19 cellular contexts compared by ENCODE assay signal in the genomic region with DNA sequence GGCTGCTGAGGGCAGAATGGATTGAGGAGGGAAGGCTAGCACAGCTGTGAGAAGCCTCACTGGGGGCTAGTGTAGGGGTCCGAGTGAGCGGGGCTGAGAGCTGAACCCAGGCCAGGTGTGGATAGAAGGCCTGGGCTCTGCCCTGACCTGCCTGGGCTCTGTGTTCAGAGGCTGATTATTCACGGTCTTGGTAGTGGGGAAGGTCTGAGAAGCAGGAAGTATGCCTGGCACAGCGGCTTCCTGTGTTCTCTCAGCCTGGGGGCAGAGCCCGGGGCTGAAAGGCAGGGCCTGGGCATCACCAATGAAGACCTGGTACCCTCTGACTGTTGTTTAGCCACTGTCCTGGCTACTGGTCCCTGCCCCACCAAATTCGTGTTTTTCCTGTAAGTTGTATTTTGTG.
A peak's percentile ranks its signal among the peaks of the same experiment; 100 is the strongest.
DNase-seq lines count a peak whose midpoint lies in the region; ATAC-seq and TF ChIP-seq lines count a peak whose summit lies in the region.
"Had no signal": no experiment of that assay in that cellular context is flagged by ENCODE, and none has a peak within 500 bp of the region (broad histone marks: within the 10 kb centered on the region; RNA-seq: fewer than 3 reads in every experiment).

No MANE protein-coding gene starts in this region.

- no peak overlapping the region for H2BK120ac ChIP-seq in trophoblast cell (ENCODE audit: insufficient read depth, low read length, poor library complexity)

- H3K36me3 ChIP-seq in Loucy (ENCODE audit: insufficient read depth, low read length) (no peaks in the 10 kb centered on the region), trophoblast cell (ENCODE audit: control insufficient read depth in 1 of 2, insufficient read depth in 2 of 2, low read length in 2 of 2) (no peaks in the 10 kb centered on the region)
- H3K36me3 ChIP-seq: BE2C had no signal

- H2AK5ac ChIP-seq in trophoblast cell (ENCODE audit: low read length), result no peak overlapping the region

- no peak overlapping the region for H3K4me3 ChIP-seq in Loucy (ENCODE audit: low read length, poor library complexity, severe bottlenecking)
- H3K4me3 ChIP-seq in trophoblast cell (ENCODE audit: low read depth, low read length), result no peak overlapping the region
- H3K4me3 ChIP-seq: K562, testis had no signal

- H3K23ac ChIP-seq in trophoblast cell (ENCODE audit: low read length), result no peak overlapping the region

- no peaks in the 10 kb centered on the region for H3F3A ChIP-seq in Loucy (ENCODE audit: low read depth)

- peaks cover 3% of the 10 kb centered on the region for H3K9me3 Mint-ChIP-seq in CD4-positive, alpha-beta T cell
- H3K9me3 Mint-ChIP-seq in activated naive CD8-positive, alpha-beta T cell treated with anti-CD3 and anti-CD28 coated beads, Interleukin-2, amount 50 U/mL, for 24 hours, result peaks cover 7% of the 10 kb centered on the region
- H3K9me3 Mint-ChIP-seq in naive B cell, result peaks cover 0 to 16% (median 4%) of the 10 kb centered on the region in 7 donors

- POLR2A ChIA-PET in CD4-positive, alpha-beta T cell (lab: Charles Lee), result no interaction called here

- no peak overlapping the region for H2BK5ac ChIP-seq in trophoblast cell (ENCODE audit: low read depth, low read length, poor library complexity)

- ATAC-seq in CD4-positive, alpha-beta T cell (ENCODE audit: poor library complexity), result no peak
- no peak for ATAC-seq in activated naive CD8-positive, alpha-beta T cell treated with anti-CD3 and anti-CD28 coated beads, Interleukin-2, amount 50 U/mL, for 24 hours
- ATAC-seq in naive B cell (ENCODE audit: low read depth in 2 of 2) (peak; percentile 91 to 94), GM21390 (IDR thresholded peaks at IDR 0.05; ENCODE audit: unreplicated experiment) (no peak)
- ATAC-seq: effector memory CD8-positive, alpha-beta T cell; K562; left cardiac atrium had no signal

- H3K27ac Mint-ChIP-seq in CD4-positive, alpha-beta T cell, result peak overlapping the region; percentile 66
- H3K27ac Mint-ChIP-seq in activated naive CD8-positive, alpha-beta T cell treated with anti-CD3 and anti-CD28 coated beads, Interleukin-2, amount 50 U/mL, for 24 hours, result peak overlapping the region; percentile 24
- peak overlapping the region; percentile 86 to 97 (median 96) for H3K27ac Mint-ChIP-seq in naive B cell
- H3K27ac Mint-ChIP-seq: effector memory CD8-positive, alpha-beta T cell had no signal

- H4K12ac ChIP-seq in trophoblast cell (ENCODE audit: low read depth, low read length), result no peak overlapping the region

- H3K9me2 ChIP-seq in Loucy (replicated peaks; ENCODE audit: low read depth, low read length), result no peaks in the 10 kb centered on the region

- H3K18ac ChIP-seq in trophoblast cell (ENCODE audit: low read length), result no peak overlapping the region

- intact Hi-C loops in CD4-positive, alpha-beta T cell (cut with DNase I, micrococcal nuclease), result no loop called here

- H3K4me3 Mint-ChIP-seq in CD4-positive, alpha-beta T cell, result no peak overlapping the region
- H3K4me3 Mint-ChIP-seq in activated naive CD8-positive, alpha-beta T cell treated with anti-CD3 and anti-CD28 coated beads, Interleukin-2, amount 50 U/mL, for 24 hours, result no peak overlapping the region
- peak overlapping the region in 6 of 8 donors; percentile 1 to 75 (median 44) for H3K4me3 Mint-ChIP-seq in naive B cell
- H3K4me3 Mint-ChIP-seq: effector memory CD8-positive, alpha-beta T cell had no signal

- H3K4me1 Mint-ChIP-seq in CD4-positive, alpha-beta T cell (ENCODE audit: low read depth), result peaks cover 13% of the 10 kb centered on the region
- peaks cover 10% of the 10 kb centered on the region for H3K4me1 Mint-ChIP-seq in activated naive CD8-positive, alpha-beta T cell treated with anti-CD3 and anti-CD28 coated beads, Interleukin-2, amount 50 U/mL, for 24 hours
- H3K4me1 Mint-ChIP-seq in naive B cell, result peaks cover 28 to 41% (median 39%) of the 10 kb centered on the region in 3 donors

- H3K14ac ChIP-seq in trophoblast cell (ENCODE audit: low read length), result no peak overlapping the region

- no peak overlapping the region for H4K8ac ChIP-seq in trophoblast cell (ENCODE audit: low read depth, low read length)

- DNase-seq in CD4-positive, alpha-beta T cell, result peak in 2 of 10 experiments; percentile 2 to 10
- DNase-seq in activated naive CD8-positive, alpha-beta T cell treated with anti-CD3 and anti-CD28 coated beads, Interleukin-2, amount 50 U/mL, for 24 hours, result no peak
- DNase-seq in naive B cell, result peak; percentile 20
- DNase-seq in trophoblast cell, result no peak
- no peak for DNase-seq in GM10266 (ENCODE audit: extremely low spot score)
- DNase-seq: activated T-cell treated with anti-CD3 and anti-CD28 coated beads, Interleukin-2, amount 50 U/mL, for 48 hours; amygdala; BE2C; DMS 273 treated with DMSO at 0.1 percent for 48 hours; effector memory CD8-positive, alpha-beta T cell; foreskin fibroblast; left cardiac atrium; NCI-H2107; NCI-H524; T-helper 9 cell; testis had no signal

- no peaks in the 10 kb centered on the region for H3K79me2 ChIP-seq in Loucy (ENCODE audit: insufficient read depth, low read length)
- H3K79me2 ChIP-seq in trophoblast cell (ENCODE audit: control insufficient read depth, insufficient read depth, low read length, poor library complexity), result no peaks in the 10 kb centered on the region

- no peaks in the 10 kb centered on the region for H4K20me1 ChIP-seq in Loucy (ENCODE audit: insufficient read depth, low read length, poor library complexity, severe bottlenecking)

- H2BK12ac ChIP-seq in trophoblast cell (ENCODE audit: low read length), result no peak overlapping the region

- H3K36me3 Mint-ChIP-seq in CD4-positive, alpha-beta T cell (ENCODE audit: low read depth), result no peaks in the 10 kb centered on the region
- H3K36me3 Mint-ChIP-seq in activated naive CD8-positive, alpha-beta T cell treated with anti-CD3 and anti-CD28 coated beads, Interleukin-2, amount 50 U/mL, for 24 hours (ENCODE audit: low read depth), result no peaks in the 10 kb centered on the region
- H3K36me3 Mint-ChIP-seq in naive B cell, result peaks cover 0 to 23% of the 10 kb centered on the region in 2 donors

- H3K4ac ChIP-seq in trophoblast cell (ENCODE audit: low read depth, low read length), result no peak overlapping the region

- no peak overlapping the region for H4K91ac ChIP-seq in trophoblast cell (ENCODE audit: low read depth, low read length)

- H3K4me2 ChIP-seq in Loucy (ENCODE audit: low read depth, low read length, poor library complexity, severe bottlenecking) (no peak overlapping the region), trophoblast cell (ENCODE audit: low read length) (no peak overlapping the region)

- H3K27ac ChIP-seq in CD4-positive, alpha-beta T cell (ENCODE audit: low read depth, low read length), result no peak overlapping the region
- H3K27ac ChIP-seq in trophoblast cell (ENCODE audit: low read depth, low read length), result no peak overlapping the region
- H3K27ac ChIP-seq: testis had no signal

- TF ChIP-seq CTCF in CD4-positive, alpha-beta T cell (IDR thresholded peaks at IDR 0.05), result no peak
- TF ChIP-seq CTCF in Loucy (conservative IDR thresholded peaks at IDR 0.05; ENCODE audit: low read length), result no peak
- no peak for TF ChIP-seq CTCF in GM10266 (IDR thresholded peaks at IDR 0.05; ENCODE audit: control insufficient read depth, insufficient read depth, low read depth, missing control alignments)

- peaks cover 12% of the 10 kb centered on the region for H3K27me3 Mint-ChIP-seq in CD4-positive, alpha-beta T cell
- peaks cover 7% of the 10 kb centered on the region for H3K27me3 Mint-ChIP-seq in activated naive CD8-positive, alpha-beta T cell treated with anti-CD3 and anti-CD28 coated beads, Interleukin-2, amount 50 U/mL, for 24 hours
- H3K27me3 Mint-ChIP-seq in naive B cell, result peaks cover 0 to 10% (median 6%) of the 10 kb centered on the region in 3 donors

- no CpG with 5 or more reads among the region's 6 CpGs for whole genome bisulfite sequencing in trophoblast cell (ENCODE audit: extremely low coverage, insufficient coverage, insufficient read length)

- no peaks in the 10 kb centered on the region for H3K79me1 ChIP-seq in trophoblast cell (ENCODE audit: low read length)

- H3K9ac ChIP-seq in Loucy (ENCODE audit: low read depth, low read length, poor library complexity, severe bottlenecking) (peak overlapping the region; percentile 30), trophoblast cell (ENCODE audit: low read length) (no peak overlapping the region)

- H3K9me3 ChIP-seq in CD4-positive, alpha-beta T cell (ENCODE audit: control insufficient read depth, low read length), result no peaks in the 10 kb centered on the region
- H3K9me3 ChIP-seq in Loucy (ENCODE audit: insufficient read depth, low read depth, low read length) (no peaks in the 10 kb centered on the region), trophoblast cell (ENCODE audit: insufficient read depth, low read depth, low read length) (peaks cover 3% of the 10 kb centered on the region)
- H3K9me3 ChIP-seq: BE2C, testis had no signal

- peaks cover 9% of the 10 kb centered on the region for H3K4me1 ChIP-seq in Loucy (ENCODE audit: insufficient read depth, low read length, poor library complexity, severe bottlenecking)
- no peaks in the 10 kb centered on the region for H3K4me1 ChIP-seq in trophoblast cell (ENCODE audit: control insufficient read depth in 1 of 2, insufficient read depth in 2 of 2, low read length in 2 of 2)
- H3K4me1 ChIP-seq: BE2C, testis had no signal

- no peaks in the 10 kb centered on the region for H3K27me3 ChIP-seq in CD4-positive, alpha-beta T cell (ENCODE audit: control insufficient read depth, insufficient read depth, low read length)
- H3K27me3 ChIP-seq in Loucy (ENCODE audit: insufficient read depth, low read length, poor library complexity, severe bottlenecking), result no peaks in the 10 kb centered on the region
- H3K27me3 ChIP-seq in trophoblast cell (ENCODE audit: insufficient read depth, low read length), result no peaks in the 10 kb centered on the region
- H3K27me3 ChIP-seq: testis had no signal

- H2AFZ ChIP-seq in Loucy (ENCODE audit: low read length) (peak overlapping the region; percentile 78; the same call in 1 of the 2 replicates), trophoblast cell (ENCODE audit: insufficient read depth, low read length, poor library complexity) (no peak overlapping the region)

- CTCF ChIA-PET in CD4-positive, alpha-beta T cell (lab: Charles Lee), result no interaction called here

Comparison
In these comparisons a context has a peak if more than half of its experiments do, and no peak if none do; other contexts are left out.
1. ATAC-seq: peak in naive B cell (2 of 2); none in CD4-positive, alpha-beta T cell (single experiment), activated naive CD8-positive, alpha-beta T cell treated with anti-CD3 and anti-CD28 coated beads, Interleukin-2, amount 50 U/mL, for 24 hours (single experiment) and GM21390 (single experiment).
2. H3K27ac Mint-ChIP-seq: peak in every context shown above with its lines; median percentile 96 in naive B cell; 66 in CD4-positive, alpha-beta T cell; 24 in activated naive CD8-positive, alpha-beta T cell treated with anti-CD3 and anti-CD28 coated beads, Interleukin-2, amount 50 U/mL, for 24 hours.
3. H3K4me3 Mint-ChIP-seq: peak in naive B cell (6 of 8); none in CD4-positive, alpha-beta T cell (single experiment) and activated naive CD8-positive, alpha-beta T cell treated with anti-CD3 and anti-CD28 coated beads, Interleukin-2, amount 50 U/mL, for 24 hours (single experiment).